In the genomic region with DNA sequence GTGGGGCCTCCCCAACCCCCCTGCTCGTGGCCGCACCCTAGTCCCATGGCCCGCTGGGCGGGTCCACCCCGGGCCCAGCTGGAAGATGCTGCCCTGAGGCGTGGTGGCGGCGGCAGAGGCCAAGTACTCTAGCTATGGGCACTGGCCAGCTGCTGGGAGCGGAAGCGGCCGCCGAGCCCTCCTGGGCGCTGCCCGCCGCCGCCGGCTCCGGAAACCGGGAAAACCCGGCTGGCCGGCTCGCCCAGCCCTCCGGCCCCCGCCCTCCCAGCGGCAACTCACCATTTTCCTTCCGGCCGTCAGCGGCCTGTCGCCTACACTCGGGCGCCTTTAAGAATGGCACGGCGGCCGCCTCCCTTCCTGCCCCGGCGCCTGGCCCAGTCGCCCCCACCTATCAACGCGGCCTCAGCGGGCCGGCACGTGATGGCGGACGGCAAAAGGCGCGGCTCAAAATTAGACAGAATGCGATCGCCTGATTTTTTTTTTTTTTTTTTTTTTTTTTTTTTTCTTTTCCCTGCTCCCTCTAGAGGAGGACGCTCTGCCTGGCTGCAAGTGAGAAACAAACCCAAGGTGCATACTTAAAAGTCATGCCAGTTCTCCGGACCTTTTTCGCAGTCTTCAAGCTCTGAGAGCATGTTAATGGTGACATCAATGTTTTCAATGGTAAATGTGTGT, we compare ENCODE assay signal across 1 cellular context.
TF ChIP-seq lines count a peak whose summit lies in the region.

A gene (minus strand): TSS at position 335 of the 672 bp plus-strand sequence. CDS start 53 bp downstream, at position 282.

TF ChIP-seq in K562, 482 proteins besides CTCF, POLR2A, EP300 and RAD21 (continued from another document and continues in another):
- TF ChIP-seq, protein P1, sequence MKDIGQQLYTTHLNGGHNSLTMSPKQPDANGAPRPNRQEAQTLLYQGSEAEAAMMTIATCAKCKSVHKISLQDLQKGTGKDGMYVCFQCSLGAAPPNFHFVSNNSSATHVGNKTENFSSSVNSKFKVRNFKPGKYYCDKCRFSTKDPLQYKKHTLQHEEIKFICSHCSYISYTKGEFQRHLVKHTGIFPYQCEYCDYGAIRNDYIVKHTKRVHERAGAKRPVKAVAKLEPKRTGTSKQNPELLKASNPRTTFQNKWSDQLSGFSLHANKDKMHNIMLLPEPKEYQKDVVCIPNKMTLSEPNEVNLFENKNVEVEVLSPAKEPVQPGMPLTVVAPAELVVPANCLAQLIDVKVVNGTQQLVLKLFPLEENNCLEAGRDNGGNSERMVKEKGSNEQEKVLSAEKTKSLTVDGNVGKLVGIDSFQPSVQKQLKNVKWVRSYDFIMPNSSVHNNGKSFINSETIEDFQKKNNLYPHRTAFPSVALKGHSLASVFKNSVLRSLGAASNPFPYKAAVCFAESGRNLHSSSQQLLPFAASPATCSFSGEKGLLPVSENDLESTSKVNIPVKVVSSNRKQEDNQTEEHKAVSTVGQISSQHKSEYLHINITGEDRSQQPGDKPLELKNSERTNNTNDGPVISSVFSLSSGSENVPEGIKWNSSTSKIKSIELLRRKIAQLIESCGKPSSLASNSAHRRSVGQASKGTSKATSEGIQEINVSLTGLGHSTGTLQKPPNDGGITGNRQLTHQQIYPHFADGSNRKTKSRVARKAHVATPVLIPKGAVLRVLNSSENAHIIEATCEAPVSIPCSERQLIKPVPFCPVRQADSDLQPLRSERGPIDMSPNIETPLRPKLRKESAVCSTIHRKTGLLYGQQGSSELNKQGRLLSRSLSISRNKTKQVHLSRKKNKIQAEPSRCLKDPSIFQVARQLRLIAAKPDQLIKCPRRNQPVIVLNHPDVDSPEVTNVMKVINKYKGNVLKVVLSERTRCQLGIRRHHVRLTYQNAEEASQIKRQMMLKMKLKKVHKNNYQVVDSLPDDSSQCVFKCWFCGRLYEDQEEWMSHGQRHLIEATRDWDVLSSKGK (CRISPR knock-in tag; IDR thresholded peaks at IDR 0.05): no peak
- no peak for TF ChIP-seq ZNF444 (CRISPR knock-in tag; IDR thresholded peaks at IDR 0.05)
- TF ChIP-seq MEF2A (IDR thresholded peaks at IDR 0.05; ENCODE audit: control insufficient read depth, low read depth, low read length): no peak
- TF ChIP-seq JUN (IDR thresholded peaks at IDR 0.05; ENCODE audit: borderline replicate concordance, low read depth, low read length): no peak
- TF ChIP-seq JUN (CRISPR knock-in tag; IDR thresholded peaks at IDR 0.05; ENCODE audit: borderline replicate concordance): no peak
- TF ChIP-seq EGR1 (conservative IDR thresholded peaks at IDR 0.05): peak; percentile 41
- TF ChIP-seq HDAC1 (IDR thresholded peaks at IDR 0.05): no peak
- TF ChIP-seq TAF1 (IDR thresholded peaks at IDR 0.05; ENCODE audit: control insufficient read depth, extremely low read depth, insufficient read depth, low read length, severe bottlenecking): peak; percentile 68
- TF ChIP-seq MTA2 (IDR thresholded peaks at IDR 0.05; ENCODE audit: low read depth): no peak
- TF ChIP-seq CBX1 (IDR thresholded peaks at IDR 0.05; ENCODE audit: low read depth): no peak
- TF ChIP-seq, protein P2, sequence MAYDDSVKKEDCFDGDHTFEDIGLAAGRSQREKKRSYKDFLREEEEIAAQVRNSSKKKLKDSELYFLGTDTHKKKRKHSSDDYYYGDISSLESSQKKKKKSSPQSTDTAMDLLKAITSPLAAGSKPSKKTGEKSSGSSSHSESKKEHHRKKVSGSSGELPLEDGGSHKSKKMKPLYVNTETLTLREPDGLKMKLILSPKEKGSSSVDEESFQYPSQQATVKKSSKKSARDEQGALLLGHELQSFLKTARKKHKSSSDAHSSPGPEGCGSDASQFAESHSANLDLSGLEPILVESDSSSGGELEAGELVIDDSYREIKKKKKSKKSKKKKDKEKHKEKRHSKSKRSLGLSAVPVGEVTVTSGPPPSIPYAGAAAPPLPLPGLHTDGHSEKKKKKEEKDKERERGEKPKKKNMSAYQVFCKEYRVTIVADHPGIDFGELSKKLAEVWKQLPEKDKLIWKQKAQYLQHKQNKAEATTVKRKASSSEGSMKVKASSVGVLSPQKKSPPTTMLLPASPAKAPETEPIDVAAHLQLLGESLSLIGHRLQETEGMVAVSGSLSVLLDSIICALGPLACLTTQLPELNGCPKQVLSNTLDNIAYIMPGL (CRISPR knock-in tag; IDR thresholded peaks at IDR 0.05): no peak
- TF ChIP-seq, protein P3, sequence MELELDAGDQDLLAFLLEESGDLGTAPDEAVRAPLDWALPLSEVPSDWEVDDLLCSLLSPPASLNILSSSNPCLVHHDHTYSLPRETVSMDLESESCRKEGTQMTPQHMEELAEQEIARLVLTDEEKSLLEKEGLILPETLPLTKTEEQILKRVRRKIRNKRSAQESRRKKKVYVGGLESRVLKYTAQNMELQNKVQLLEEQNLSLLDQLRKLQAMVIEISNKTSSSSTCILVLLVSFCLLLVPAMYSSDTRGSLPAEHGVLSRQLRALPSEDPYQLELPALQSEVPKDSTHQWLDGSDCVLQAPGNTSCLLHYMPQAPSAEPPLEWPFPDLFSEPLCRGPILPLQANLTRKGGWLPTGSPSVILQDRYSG (tag; conservative IDR thresholded peaks at IDR 0.05; ENCODE audit: low read depth): no peak
- TF ChIP-seq, protein P4, sequence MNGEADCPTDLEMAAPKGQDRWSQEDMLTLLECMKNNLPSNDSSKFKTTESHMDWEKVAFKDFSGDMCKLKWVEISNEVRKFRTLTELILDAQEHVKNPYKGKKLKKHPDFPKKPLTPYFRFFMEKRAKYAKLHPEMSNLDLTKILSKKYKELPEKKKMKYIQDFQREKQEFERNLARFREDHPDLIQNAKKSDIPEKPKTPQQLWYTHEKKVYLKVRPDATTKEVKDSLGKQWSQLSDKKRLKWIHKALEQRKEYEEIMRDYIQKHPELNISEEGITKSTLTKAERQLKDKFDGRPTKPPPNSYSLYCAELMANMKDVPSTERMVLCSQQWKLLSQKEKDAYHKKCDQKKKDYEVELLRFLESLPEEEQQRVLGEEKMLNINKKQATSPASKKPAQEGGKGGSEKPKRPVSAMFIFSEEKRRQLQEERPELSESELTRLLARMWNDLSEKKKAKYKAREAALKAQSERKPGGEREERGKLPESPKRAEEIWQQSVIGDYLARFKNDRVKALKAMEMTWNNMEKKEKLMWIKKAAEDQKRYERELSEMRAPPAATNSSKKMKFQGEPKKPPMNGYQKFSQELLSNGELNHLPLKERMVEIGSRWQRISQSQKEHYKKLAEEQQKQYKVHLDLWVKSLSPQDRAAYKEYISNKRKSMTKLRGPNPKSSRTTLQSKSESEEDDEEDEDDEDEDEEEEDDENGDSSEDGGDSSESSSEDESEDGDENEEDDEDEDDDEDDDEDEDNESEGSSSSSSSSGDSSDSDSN (IDR thresholded peaks at IDR 0.05; ENCODE audit: borderline replicate concordance in 1 of 2, low read depth in 2 of 2, low read length in 2 of 2): 0 out of 4 replicates have a peak, but pooled peaks of 1 of the 2 experiments have one; percentile 35
- TF ChIP-seq HOXB6 (CRISPR knock-in tag; IDR thresholded peaks at IDR 0.05; ENCODE audit: borderline replicate concordance): no peak
- TF ChIP-seq FOXK2 (conservative IDR thresholded peaks at IDR 0.05 in 1 of 2, IDR thresholded peaks at IDR 0.05 in 1 of 2; ENCODE audit: low read depth in 2 of 2): 0 out of 4 replicates have a peak, but pooled peaks of 1 of the 2 experiments have one; percentile 12
- TF ChIP-seq HDAC6 (IDR thresholded peaks at IDR 0.05; ENCODE audit: low read depth, low read length): no peak
- TF ChIP-seq, protein P5, sequence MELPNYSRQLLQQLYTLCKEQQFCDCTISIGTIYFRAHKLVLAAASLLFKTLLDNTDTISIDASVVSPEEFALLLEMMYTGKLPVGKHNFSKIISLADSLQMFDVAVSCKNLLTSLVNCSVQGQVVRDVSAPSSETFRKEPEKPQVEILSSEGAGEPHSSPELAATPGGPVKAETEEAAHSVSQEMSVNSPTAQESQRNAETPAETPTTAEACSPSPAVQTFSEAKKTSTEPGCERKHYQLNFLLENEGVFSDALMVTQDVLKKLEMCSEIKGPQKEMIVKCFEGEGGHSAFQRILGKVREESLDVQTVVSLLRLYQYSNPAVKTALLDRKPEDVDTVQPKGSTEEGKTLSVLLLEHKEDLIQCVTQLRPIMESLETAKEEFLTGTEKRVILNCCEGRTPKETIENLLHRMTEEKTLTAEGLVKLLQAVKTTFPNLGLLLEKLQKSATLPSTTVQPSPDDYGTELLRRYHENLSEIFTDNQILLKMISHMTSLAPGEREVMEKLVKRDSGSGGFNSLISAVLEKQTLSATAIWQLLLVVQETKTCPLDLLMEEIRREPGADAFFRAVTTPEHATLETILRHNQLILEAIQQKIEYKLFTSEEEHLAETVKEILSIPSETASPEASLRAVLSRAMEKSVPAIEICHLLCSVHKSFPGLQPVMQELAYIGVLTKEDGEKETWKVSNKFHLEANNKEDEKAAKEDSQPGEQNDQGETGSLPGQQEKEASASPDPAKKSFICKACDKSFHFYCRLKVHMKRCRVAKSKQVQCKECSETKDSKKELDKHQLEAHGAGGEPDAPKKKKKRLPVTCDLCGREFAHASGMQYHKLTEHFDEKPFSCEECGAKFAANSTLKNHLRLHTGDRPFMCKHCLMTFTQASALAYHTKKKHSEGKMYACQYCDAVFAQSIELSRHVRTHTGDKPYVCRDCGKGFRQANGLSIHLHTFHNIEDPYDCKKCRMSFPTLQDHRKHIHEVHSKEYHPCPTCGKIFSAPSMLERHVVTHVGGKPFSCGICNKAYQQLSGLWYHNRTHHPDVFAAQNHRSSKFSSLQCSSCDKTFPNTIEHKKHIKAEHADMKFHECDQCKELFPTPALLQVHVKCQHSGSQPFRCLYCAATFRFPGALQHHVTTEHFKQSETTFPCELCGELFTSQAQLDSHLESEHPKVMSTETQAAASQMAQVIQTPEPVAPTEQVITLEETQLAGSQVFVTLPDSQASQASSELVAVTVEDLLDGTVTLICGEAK (IDR thresholded peaks at IDR 0.05): no peak
- TF ChIP-seq, protein P5 (CRISPR knock-in tag; IDR thresholded peaks at IDR 0.05): no peak
- TF ChIP-seq, protein P6, sequence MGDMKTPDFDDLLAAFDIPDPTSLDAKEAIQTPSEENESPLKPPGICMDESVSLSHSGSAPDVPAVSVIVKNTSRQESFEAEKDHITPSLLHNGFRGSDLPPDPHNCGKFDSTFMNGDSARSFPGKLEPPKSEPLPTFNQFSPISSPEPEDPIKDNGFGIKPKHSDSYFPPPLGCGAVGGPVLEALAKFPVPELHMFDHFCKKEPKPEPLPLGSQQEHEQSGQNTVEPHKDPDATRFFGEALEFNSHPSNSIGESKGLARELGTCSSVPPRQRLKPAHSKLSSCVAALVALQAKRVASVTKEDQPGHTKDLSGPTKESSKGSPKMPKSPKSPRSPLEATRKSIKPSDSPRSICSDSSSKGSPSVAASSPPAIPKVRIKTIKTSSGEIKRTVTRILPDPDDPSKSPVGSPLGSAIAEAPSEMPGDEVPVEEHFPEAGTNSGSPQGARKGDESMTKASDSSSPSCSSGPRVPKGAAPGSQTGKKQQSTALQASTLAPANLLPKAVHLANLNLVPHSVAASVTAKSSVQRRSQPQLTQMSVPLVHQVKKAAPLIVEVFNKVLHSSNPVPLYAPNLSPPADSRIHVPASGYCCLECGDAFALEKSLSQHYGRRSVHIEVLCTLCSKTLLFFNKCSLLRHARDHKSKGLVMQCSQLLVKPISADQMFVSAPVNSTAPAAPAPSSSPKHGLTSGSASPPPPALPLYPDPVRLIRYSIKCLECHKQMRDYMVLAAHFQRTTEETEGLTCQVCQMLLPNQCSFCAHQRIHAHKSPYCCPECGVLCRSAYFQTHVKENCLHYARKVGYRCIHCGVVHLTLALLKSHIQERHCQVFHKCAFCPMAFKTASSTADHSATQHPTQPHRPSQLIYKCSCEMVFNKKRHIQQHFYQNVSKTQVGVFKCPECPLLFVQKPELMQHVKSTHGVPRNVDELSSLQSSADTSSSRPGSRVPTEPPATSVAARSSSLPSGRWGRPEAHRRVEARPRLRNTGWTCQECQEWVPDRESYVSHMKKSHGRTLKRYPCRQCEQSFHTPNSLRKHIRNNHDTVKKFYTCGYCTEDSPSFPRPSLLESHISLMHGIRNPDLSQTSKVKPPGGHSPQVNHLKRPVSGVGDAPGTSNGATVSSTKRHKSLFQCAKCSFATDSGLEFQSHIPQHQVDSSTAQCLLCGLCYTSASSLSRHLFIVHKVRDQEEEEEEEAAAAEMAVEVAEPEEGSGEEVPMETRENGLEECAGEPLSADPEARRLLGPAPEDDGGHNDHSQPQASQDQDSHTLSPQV (IDR thresholded peaks at IDR 0.05): 0 out of 2 replicates have a peak, but pooled peaks have one; percentile 14
- TF ChIP-seq, protein P7, sequence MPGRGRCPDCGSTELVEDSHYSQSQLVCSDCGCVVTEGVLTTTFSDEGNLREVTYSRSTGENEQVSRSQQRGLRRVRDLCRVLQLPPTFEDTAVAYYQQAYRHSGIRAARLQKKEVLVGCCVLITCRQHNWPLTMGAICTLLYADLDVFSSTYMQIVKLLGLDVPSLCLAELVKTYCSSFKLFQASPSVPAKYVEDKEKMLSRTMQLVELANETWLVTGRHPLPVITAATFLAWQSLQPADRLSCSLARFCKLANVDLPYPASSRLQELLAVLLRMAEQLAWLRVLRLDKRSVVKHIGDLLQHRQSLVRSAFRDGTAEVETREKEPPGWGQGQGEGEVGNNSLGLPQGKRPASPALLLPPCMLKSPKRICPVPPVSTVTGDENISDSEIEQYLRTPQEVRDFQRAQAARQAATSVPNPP (IDR thresholded peaks at IDR 0.05; ENCODE audit: borderline replicate concordance, insufficient read depth, insufficient read length): no peak
- no peak for TF ChIP-seq CHD1 (IDR thresholded peaks at IDR 0.05; ENCODE audit: low read length)
- 0 out of 2 replicates have a peak, but pooled peaks have one; percentile 12 for TF ChIP-seq ESRRA (IDR thresholded peaks at IDR 0.05; ENCODE audit: borderline replicate concordance, low read depth)
- peak; percentile 48 for TF ChIP-seq MEIS2 (IDR thresholded peaks at IDR 0.05; ENCODE audit: partially characterized antibody)
- TF ChIP-seq ZNF311 (CRISPR knock-in tag; IDR thresholded peaks at IDR 0.05): no peak
